In the genomic region with DNA sequence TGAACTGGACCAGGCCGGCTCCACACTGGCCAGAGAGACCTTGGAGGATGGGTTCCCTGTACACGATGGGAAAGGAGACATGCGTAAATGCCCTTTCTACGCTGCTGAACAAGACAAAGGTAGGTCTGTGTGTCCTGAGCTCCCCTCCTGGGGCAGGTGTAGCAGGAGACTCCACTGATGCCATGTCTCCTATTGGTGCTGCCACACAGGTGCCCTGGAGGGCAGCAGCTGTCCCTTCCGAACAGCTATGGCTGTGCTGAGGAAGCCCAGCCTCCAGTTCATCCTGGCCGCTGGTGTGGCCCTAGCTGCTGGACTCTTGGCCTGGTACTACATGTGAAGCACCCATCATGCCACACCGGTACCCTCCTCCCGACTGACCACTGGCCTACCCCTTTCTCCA, we compare ENCODE assay signal across 1 cellular context.
TF ChIP-seq lines count a peak whose summit lies in the region.

No MANE protein-coding gene starts in this region.

TF ChIP-seq in IMR-90, 13 proteins besides CTCF, POLR2A, EP300 and RAD21:
- TF ChIP-seq SMC3 (IDR thresholded peaks at IDR 0.05; ENCODE audit: low read depth, low read length) (no peak), CHD1 (IDR thresholded peaks at IDR 0.05; ENCODE audit: low read depth, low read length) (no peak), NFE2L2 (IDR thresholded peaks at IDR 0.05; ENCODE audit: low read depth, low read length) (no peak), CEBPB (IDR thresholded peaks at IDR 0.05; ENCODE audit: low read depth, low read length) (no peak), MAZ (IDR thresholded peaks at IDR 0.05; ENCODE audit: borderline replicate concordance, low read depth, low read length) (no peak), RCOR1 (IDR thresholded peaks at IDR 0.05; ENCODE audit: insufficient replicate concordance, low read length) (no peak), RFX5 (IDR thresholded peaks at IDR 0.05; ENCODE audit: low read depth, low read length) (no peak), ELK1 (IDR thresholded peaks at IDR 0.05; ENCODE audit: borderline replicate concordance, low read depth, low read length) (no peak), FOS (IDR thresholded peaks at IDR 0.05; ENCODE audit: low read depth, low read length) (no peak), BHLHE40 (IDR thresholded peaks at IDR 0.05; ENCODE audit: low read depth, low read length) (no peak), MAFK (IDR thresholded peaks at IDR 0.05; ENCODE audit: low read depth, low read length) (no peak), MXI1 (IDR thresholded peaks at IDR 0.05; ENCODE audit: borderline replicate concordance, low read depth, low read length) (no peak)
- TF ChIP-seq, protein P1, sequence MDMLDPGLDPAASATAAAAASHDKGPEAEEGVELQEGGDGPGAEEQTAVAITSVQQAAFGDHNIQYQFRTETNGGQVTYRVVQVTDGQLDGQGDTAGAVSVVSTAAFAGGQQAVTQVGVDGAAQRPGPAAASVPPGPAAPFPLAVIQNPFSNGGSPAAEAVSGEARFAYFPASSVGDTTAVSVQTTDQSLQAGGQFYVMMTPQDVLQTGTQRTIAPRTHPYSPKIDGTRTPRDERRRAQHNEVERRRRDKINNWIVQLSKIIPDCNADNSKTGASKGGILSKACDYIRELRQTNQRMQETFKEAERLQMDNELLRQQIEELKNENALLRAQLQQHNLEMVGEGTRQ (IDR thresholded peaks at IDR 0.05; ENCODE audit: low read depth, low read length) = no peak
